In the genomic region with DNA sequence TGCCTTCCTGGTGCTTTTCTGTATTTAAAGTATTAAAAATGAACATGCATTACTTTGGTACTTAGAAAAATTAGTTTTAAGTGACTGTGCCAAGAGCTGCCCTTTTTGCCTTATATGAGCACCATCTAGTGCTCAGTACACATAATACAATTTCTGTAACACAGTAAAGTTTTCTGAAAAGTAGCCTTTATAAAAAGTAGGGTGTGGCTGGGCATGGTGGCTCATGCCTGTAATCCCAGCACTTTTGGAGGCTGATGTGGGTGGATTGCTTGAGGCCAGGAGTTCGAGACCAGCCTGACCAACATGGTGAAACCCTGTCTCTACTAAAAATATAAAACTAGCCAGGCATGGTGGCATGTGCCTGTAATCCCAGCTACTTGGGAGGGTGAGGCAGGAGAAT, we compare ENCODE assay signal across 8 cellular contexts. TPM values are rescaled to one million over a fixed set of nuclear protein-coding genes. Genes with fewer than 3 reads are reported as not detected.
DNase-seq lines count a peak whose midpoint lies in the region; ATAC-seq and TF ChIP-seq lines count a peak whose summit lies in the region.
"Not testable (repeated sequence)": the region's sequence is repeated elsewhere in the genome, so short reads cannot be mapped to it uniquely, and the experiment has no call there.

No MANE protein-coding gene starts in this region.

- peak; percentile 48 for TF ChIP-seq CTCF in CD14-positive monocyte (IDR thresholded peaks at IDR 0.05)
- peak; percentile 58 for TF ChIP-seq CTCF in GM13977 (IDR thresholded peaks at IDR 0.05; ENCODE audit: extremely low read depth, insufficient read depth, missing control alignments)
- peak; percentile 71 for TF ChIP-seq CTCF in Loucy (conservative IDR thresholded peaks at IDR 0.05; ENCODE audit: low read length)
- TF ChIP-seq CTCF in lower lobe of right lung (IDR thresholded peaks at IDR 0.05): peak; percentile 51

- not testable (repeated sequence) for H3K9ac ChIP-seq in Loucy (ENCODE audit: low read depth, low read length, poor library complexity, severe bottlenecking)

- H3K79me2 ChIP-seq in Loucy (ENCODE audit: insufficient read depth, low read length): peaks cover 19% of the 10 kb centered on the region

- peak; percentile 73 to 88 for ATAC-seq in lower lobe of right lung
- ATAC-seq in stimulated activated effector memory CD8-positive, alpha-beta T cell treated with anti-CD3 and anti-CD28 coated beads, Interleukin-12 subunit alpha, Interleukin-12 subunit beta, amount 100 ng/mL, for 72 hours: peak; percentile 67

- in situ Hi-C loops in GM13977 (cut with MboI; ENCODE audit: low pct_unique_long_range_greater_than_20kb, low sequenced_read_pairs, unreplicated experiment): not testable (repeated sequence)

- not testable (repeated sequence) for H2AFZ ChIP-seq in Loucy (ENCODE audit: low read length)

- not testable (repeated sequence) for H3F3A ChIP-seq in Loucy (ENCODE audit: low read depth)

- H3K4me3 Mint-ChIP-seq in CD14-positive monocyte; stimulated activated effector memory CD8-positive, alpha-beta T cell treated with anti-CD3 and anti-CD28 coated beads, Interleukin-12 subunit alpha, Interleukin-12 subunit beta, amount 100 ng/mL, for 72 hours: not testable (repeated sequence)

- not testable (repeated sequence) for H3K4me2 ChIP-seq in Loucy (ENCODE audit: low read depth, low read length, poor library complexity, severe bottlenecking)

- H3K9me3 Mint-ChIP-seq in CD14-positive monocyte; stimulated activated effector memory CD8-positive, alpha-beta T cell treated with anti-CD3 and anti-CD28 coated beads, Interleukin-12 subunit alpha, Interleukin-12 subunit beta, amount 100 ng/mL, for 72 hours: not testable (repeated sequence)

- not testable (repeated sequence) for H3K4me1 Mint-ChIP-seq in CD14-positive monocyte
- peaks cover 41% of the 10 kb centered on the region for H3K4me1 Mint-ChIP-seq in stimulated activated effector memory CD8-positive, alpha-beta T cell treated with anti-CD3 and anti-CD28 coated beads, Interleukin-12 subunit alpha, Interleukin-12 subunit beta, amount 100 ng/mL, for 72 hours

- H3K27ac ChIP-seq in lower lobe of right lung: not testable (repeated sequence)

- H3K4me1 ChIP-seq in Loucy (ENCODE audit: insufficient read depth, low read length, poor library complexity, severe bottlenecking) (peaks cover 40% of the 10 kb centered on the region), lower lobe of right lung (peaks cover 14% of the 10 kb centered on the region)

- not testable (repeated sequence) for H4K20me1 ChIP-seq in Loucy (ENCODE audit: insufficient read depth, low read length, poor library complexity, severe bottlenecking)

- not testable (repeated sequence) for H3K27me3 ChIP-seq in Loucy (ENCODE audit: insufficient read depth, low read length, poor library complexity, severe bottlenecking); lower lobe of right lung (ENCODE audit: low read depth)

- not testable (repeated sequence) for H3K27me3 Mint-ChIP-seq in CD14-positive monocyte (ENCODE audit: low read depth in 3 of 3)

- H3K27ac Mint-ChIP-seq in CD14-positive monocyte: peak overlapping the region in 1 of 7 donors; percentile 10
- H3K27ac Mint-ChIP-seq in stimulated activated effector memory CD8-positive, alpha-beta T cell treated with anti-CD3 and anti-CD28 coated beads, Interleukin-12 subunit alpha, Interleukin-12 subunit beta, amount 100 ng/mL, for 72 hours: peak overlapping the region; percentile 39

- H3K4me3 ChIP-seq in Loucy (ENCODE audit: low read length, poor library complexity, severe bottlenecking); lower lobe of right lung: not testable (repeated sequence)

- intact Hi-C loops in CD14-positive monocyte (cut with micrococcal nuclease); lower lobe of right lung (cut with DNase I): not testable (repeated sequence)

- not testable (repeated sequence) for H3K9me3 ChIP-seq in Loucy (ENCODE audit: insufficient read depth, low read depth, low read length); lower lobe of right lung

- not testable (repeated sequence) for H3K9me2 ChIP-seq in Loucy (replicated peaks; ENCODE audit: low read depth, low read length)

- peaks cover 13% of the 10 kb centered on the region; the same call in 1 of the 2 replicates for H3K36me3 ChIP-seq in Loucy (ENCODE audit: insufficient read depth, low read length)
- H3K36me3 ChIP-seq in lower lobe of right lung: not testable (repeated sequence)

- peaks cover 19 to 21% of the 10 kb centered on the region in 2 donors for H3K36me3 Mint-ChIP-seq in CD14-positive monocyte
- H3K36me3 Mint-ChIP-seq in stimulated activated effector memory CD8-positive, alpha-beta T cell treated with anti-CD3 and anti-CD28 coated beads, Interleukin-12 subunit alpha, Interleukin-12 subunit beta, amount 100 ng/mL, for 72 hours: peaks cover 19% of the 10 kb centered on the region

- DNase-seq in CD14-positive monocyte (ENCODE audit: low spot score); GM13977 (ENCODE audit: low spot score); lower lobe of right lung; stimulated activated effector memory CD8-positive, alpha-beta T cell treated with anti-CD3 and anti-CD28 coated beads, Interleukin-12 subunit alpha, Interleukin-12 subunit beta, amount 100 ng/mL, for 72 hours (ENCODE audit: low spot score in 2 of 2): not testable (repeated sequence)
- DNase-seq in OCI-M1 (lab: John Stamatoyannopoulos, UW) (peak; percentile 75), amniotic epithelial cell (ENCODE audit: low read depth) (peak; percentile 66), fibroblast of gingiva (ENCODE audit: low read depth) (peak; percentile 68)

RNA-seq across cellular contexts. Expression of a gene that starts 45.0 kb away (rescaled TPM):
- 10 to 100 TPM; 36.8 to 40.7 TPM for polyA plus RNA-seq in CD14-positive monocyte
- 64.5 TPM for total RNA-seq in lower lobe of right lung
